Comparison of ENCODE assay signal across 18 cellular contexts in the genomic region with DNA sequence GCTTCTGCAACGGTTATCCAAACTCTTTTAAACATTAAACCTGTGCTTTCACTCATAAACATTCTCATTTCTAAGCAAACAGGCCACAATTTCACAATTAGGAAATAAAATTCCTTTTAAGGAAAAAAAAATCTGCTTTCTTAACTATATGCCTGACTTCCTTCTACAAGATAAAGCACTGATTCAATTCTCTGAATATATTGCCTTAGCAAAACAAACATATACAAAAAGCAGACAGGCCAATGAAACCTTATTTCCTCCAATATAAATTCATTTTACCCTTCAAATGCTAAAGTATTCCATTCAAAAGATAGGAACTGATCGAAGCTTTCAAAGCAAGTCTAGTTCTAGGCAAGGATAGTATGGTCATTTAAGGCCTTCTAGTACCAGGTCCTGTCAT.
DNase-seq lines count a peak whose midpoint lies in the region; ATAC-seq and TF ChIP-seq lines count a peak whose summit lies in the region.
"Had no signal": no experiment of that assay in that cellular context is flagged by ENCODE, and none has a peak within 500 bp of the region (broad histone marks: within the 10 kb centered on the region; RNA-seq: fewer than 3 reads in every experiment).

No MANE protein-coding gene starts in this region.

- H3K27me3 Mint-ChIP-seq in GM23338 (ENCODE audit: insufficient read depth, low read depth, poor library complexity), result peaks cover 5% of the 10 kb centered on the region
- no peaks in the 10 kb centered on the region for H3K27me3 Mint-ChIP-seq in effector memory CD8-positive, alpha-beta T cell
- no peaks in the 10 kb centered on the region for H3K27me3 Mint-ChIP-seq in memory B cell
- no peaks in the 10 kb centered on the region for H3K27me3 Mint-ChIP-seq in activated T-cell treated with anti-CD3 and anti-CD28 coated beads, Interleukin-2, amount 50 U/mL, for 4 hours (ENCODE audit: low read depth)
- H3K27me3 Mint-ChIP-seq: CD4-positive, alpha-beta memory T cell had no signal

- H3K4me1 ChIP-seq in GM23338 (ENCODE audit: insufficient read depth), result peaks cover 23% of the 10 kb centered on the region

- ATAC-seq in GM23338, result no peak
- ATAC-seq in effector memory CD8-positive, alpha-beta T cell (replicated peaks), result no peak
- ATAC-seq in memory B cell (ENCODE audit: low read depth), result no peak
- ATAC-seq in activated T-cell treated with anti-CD3 and anti-CD28 coated beads, Interleukin-2, amount 50 U/mL, for 4 hours, result no peak
- ATAC-seq: GM12878 had no signal

- H3K4me2 ChIP-seq in GM23338, result no peak overlapping the region

- no peak overlapping the region for H3K4me3 ChIP-seq in GM23338
- no peak overlapping the region for H3K4me3 ChIP-seq in dorsolateral prefrontal cortex
- H3K4me3 ChIP-seq: GM12878, HAP-1 had no signal

- no peak overlapping the region for H2AFZ ChIP-seq in GM23338

- no peak overlapping the region for H3K4me3 Mint-ChIP-seq in GM23338
- no peak overlapping the region for H3K4me3 Mint-ChIP-seq in effector memory CD8-positive, alpha-beta T cell
- H3K4me3 Mint-ChIP-seq in memory B cell, result no peak overlapping the region
- no peak overlapping the region for H3K4me3 Mint-ChIP-seq in activated T-cell treated with anti-CD3 and anti-CD28 coated beads, Interleukin-2, amount 50 U/mL, for 4 hours
- H3K4me3 Mint-ChIP-seq: CD4-positive, alpha-beta memory T cell; HFFc6 had no signal

- H3K27ac ChIP-seq in GM23338 (ENCODE audit: low read depth), result peak overlapping the region; percentile 14; the same call in 1 of the 2 replicates
- H3K27ac ChIP-seq in dorsolateral prefrontal cortex, result no peak overlapping the region

- intact Hi-C loops in dorsolateral prefrontal cortex (cut with DNase I), result no loop called here

- no peak overlapping the region for H3K27ac Mint-ChIP-seq in GM23338
- H3K27ac Mint-ChIP-seq in effector memory CD8-positive, alpha-beta T cell, result peak overlapping the region; percentile 12 to 63
- peak overlapping the region; percentile 14 for H3K27ac Mint-ChIP-seq in memory B cell
- H3K27ac Mint-ChIP-seq: HFFc6 had no signal

- H3K9me3 Mint-ChIP-seq in GM23338 (no peaks in the 10 kb centered on the region), memory B cell (peaks cover 3% of the 10 kb centered on the region)
- H3K9me3 Mint-ChIP-seq in effector memory CD8-positive, alpha-beta T cell, result no peaks in the 10 kb centered on the region
- H3K9me3 Mint-ChIP-seq in activated T-cell treated with anti-CD3 and anti-CD28 coated beads, Interleukin-2, amount 50 U/mL, for 4 hours, result no peaks in the 10 kb centered on the region
- H3K9me3 Mint-ChIP-seq: HFFc6 had no signal

- TF ChIP-seq CTCF in GM23338 (conservative IDR thresholded peaks at IDR 0.05; ENCODE audit: low read depth in 2 of 2) (no peak), dorsolateral prefrontal cortex (IDR thresholded peaks at IDR 0.05 in 54 of 56, conservative IDR thresholded peaks at IDR 0.05 in 2 of 56; ENCODE audit: low read depth in 1 of 56, partially characterized antibody in 56 of 56) (no peak)

- H3K36me3 Mint-ChIP-seq in GM23338 (ENCODE audit: low read depth), result peaks cover 11% of the 10 kb centered on the region; the same call in 2 of the 3 replicates
- peaks cover 11% of the 10 kb centered on the region for H3K36me3 Mint-ChIP-seq in effector memory CD8-positive, alpha-beta T cell (ENCODE audit: insufficient read depth)
- H3K36me3 Mint-ChIP-seq in memory B cell, result peaks cover 18% of the 10 kb centered on the region
- H3K36me3 Mint-ChIP-seq in activated T-cell treated with anti-CD3 and anti-CD28 coated beads, Interleukin-2, amount 50 U/mL, for 4 hours (ENCODE audit: insufficient read depth), result peaks cover 21% of the 10 kb centered on the region

- no peaks in the 10 kb centered on the region for H3K79me2 ChIP-seq in GM23338 (replicated peaks; ENCODE audit: insufficient read depth)

- no peaks in the 10 kb centered on the region for H4K20me1 ChIP-seq in GM23338 (replicated peaks; ENCODE audit: insufficient read depth)

- no peaks in the 10 kb centered on the region for H3K9me2 ChIP-seq in GM23338 (ENCODE audit: insufficient read depth)

- DNase-seq in GM23338 (ENCODE audit: low spot score), result no peak
- no peak for DNase-seq in effector memory CD8-positive, alpha-beta T cell
- no peak for DNase-seq in memory B cell (ENCODE audit: low spot score in 2 of 2)
- DNase-seq in renal cortical epithelial cell (ENCODE audit: low read depth), result peak; percentile 43
- no peak for DNase-seq in dorsolateral prefrontal cortex
- DNase-seq in activated T-cell treated with anti-CD3 and anti-CD28 coated beads, Interleukin-2, amount 50 U/mL, for 4 hours, result no peak
- DNase-seq in GF-D8 (lab: John Stamatoyannopoulos, UW), result no peak
- DNase-seq: 8988T; C1 segment of cervical spinal cord; Calu3; CD4-positive, alpha-beta memory T cell; COR-L47; DMS53; DND-41; GOT3; HFFc6 had no signal

- H3K27me3 ChIP-seq in GM23338 (ENCODE audit: insufficient read depth) (no peaks in the 10 kb centered on the region), dorsolateral prefrontal cortex (no peaks in the 10 kb centered on the region)

- H3K4me1 Mint-ChIP-seq in GM23338, result peaks cover 35% of the 10 kb centered on the region
- H3K4me1 Mint-ChIP-seq in effector memory CD8-positive, alpha-beta T cell (ENCODE audit: low read depth in 2 of 2), result peaks cover 23 to 38% of the 10 kb centered on the region in 2 donors
- peaks cover 19% of the 10 kb centered on the region for H3K4me1 Mint-ChIP-seq in memory B cell
- H3K4me1 Mint-ChIP-seq in activated T-cell treated with anti-CD3 and anti-CD28 coated beads, Interleukin-2, amount 50 U/mL, for 4 hours (ENCODE audit: low read depth), result peaks cover 30% of the 10 kb centered on the region

- no peaks in the 10 kb centered on the region for H3K36me3 ChIP-seq in GM23338 (ENCODE audit: insufficient read depth)
- H3K36me3 ChIP-seq: HAP-1 had no signal

- no peaks in the 10 kb centered on the region for H3F3A ChIP-seq in GM23338 (replicated peaks; ENCODE audit: low read depth)

TF ChIP-seq in GM23338, 12 proteins besides CTCF, POLR2A, EP300 and RAD21 (continues in another document):
- TF ChIP-seq JUNB (IDR thresholded peaks at IDR 0.05; ENCODE audit: unreplicated experiment) (no peak), POLR2AphosphoS5 (IDR thresholded peaks at IDR 0.05; ENCODE audit: low read depth) (no peak), CREB1 (CRISPR knock-in tag; IDR thresholded peaks at IDR 0.05; ENCODE audit: low read depth) (no peak), ZNF331 (CRISPR knock-in tag; IDR thresholded peaks at IDR 0.05; ENCODE audit: low read depth) (no peak), EZH2phosphoT487 (IDR thresholded peaks at IDR 0.05; ENCODE audit: unreplicated experiment) (no peak)
- TF ChIP-seq, protein P1, sequence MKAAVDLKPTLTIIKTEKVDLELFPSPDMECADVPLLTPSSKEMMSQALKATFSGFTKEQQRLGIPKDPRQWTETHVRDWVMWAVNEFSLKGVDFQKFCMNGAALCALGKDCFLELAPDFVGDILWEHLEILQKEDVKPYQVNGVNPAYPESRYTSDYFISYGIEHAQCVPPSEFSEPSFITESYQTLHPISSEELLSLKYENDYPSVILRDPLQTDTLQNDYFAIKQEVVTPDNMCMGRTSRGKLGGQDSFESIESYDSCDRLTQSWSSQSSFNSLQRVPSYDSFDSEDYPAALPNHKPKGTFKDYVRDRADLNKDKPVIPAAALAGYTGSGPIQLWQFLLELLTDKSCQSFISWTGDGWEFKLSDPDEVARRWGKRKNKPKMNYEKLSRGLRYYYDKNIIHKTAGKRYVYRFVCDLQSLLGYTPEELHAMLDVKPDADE (IDR thresholded peaks at IDR 0.05), result no peak
